33 cellular contexts compared by ENCODE assay signal in the genomic region with DNA sequence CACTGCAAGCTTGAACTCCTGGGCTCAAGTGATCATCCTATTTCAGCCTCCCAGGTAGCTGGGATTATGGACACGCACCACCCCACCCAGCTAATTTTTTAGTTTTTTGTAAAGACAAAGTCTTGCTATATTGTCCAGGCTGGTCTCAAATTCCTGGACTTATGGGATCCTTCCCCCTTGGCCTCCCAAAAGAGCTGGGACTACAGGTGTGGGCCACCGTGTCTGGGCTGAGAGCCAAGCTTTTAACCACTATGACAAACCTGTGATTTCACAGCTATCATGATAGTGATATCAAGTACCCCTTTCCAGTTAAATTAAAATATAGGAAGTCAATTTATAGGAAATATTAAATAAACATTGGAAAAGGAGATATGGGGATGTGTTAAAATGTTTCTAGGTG.
"Had no signal": no experiment of that assay in that cellular context is flagged by ENCODE, and none has a peak within 500 bp of the region (broad histone marks: within the 10 kb centered on the region; RNA-seq: fewer than 3 reads in every experiment).

No MANE protein-coding gene starts in this region.

- H3K27ac Mint-ChIP-seq: naive B cell; natural killer cell treated with Interleukin-12 subunit alpha and Interleukin-12 subunit beta and Interleukin-15 and Interleukin-18, amount 100 ng/mL, for 72 hours; nephron progenitor cell; progenitor cell of endocrine pancreas; stimulated activated memory B cell treated with anti-CD40 and anti-IgM and Interleukin-4, amounts not matched to agents 10 μg/mL and 1 μg/mL and 100 μg/mL, for 72 hours; stimulated activated naive CD8-positive, alpha-beta T cell treated with anti-CD3 and anti-CD28 coated beads, Interleukin-15, amount 100 ng/mL, for 72 hours; type B pancreatic cell had no signal

- H3K9me3 Mint-ChIP-seq: natural killer cell treated with Interleukin-12 subunit alpha and Interleukin-12 subunit beta and Interleukin-15 and Interleukin-18, amount 100 ng/mL, for 72 hours had no signal

- H3K36me3 Mint-ChIP-seq: naive B cell; natural killer cell treated with Interleukin-12 subunit alpha and Interleukin-12 subunit beta and Interleukin-15 and Interleukin-18, amount 100 ng/mL, for 72 hours; stimulated activated memory B cell treated with anti-CD40 and anti-IgM and Interleukin-4, amounts not matched to agents 10 μg/mL and 1 μg/mL and 100 μg/mL, for 72 hours; type B pancreatic cell had no signal

- H3K4me1 Mint-ChIP-seq: naive B cell; naive thymus-derived CD8-positive, alpha-beta T cell; neural crest cell; stimulated activated memory B cell treated with anti-CD40 and anti-IgM and Interleukin-4, amounts not matched to agents 10 μg/mL and 1 μg/mL and 100 μg/mL, for 72 hours had no signal

- H3K4me3 Mint-ChIP-seq: naive B cell; naive thymus-derived CD8-positive, alpha-beta T cell; natural killer cell treated with Interleukin-12 subunit alpha and Interleukin-12 subunit beta and Interleukin-15 and Interleukin-18, amount 100 ng/mL, for 72 hours; nephron progenitor cell; neural crest cell; stimulated activated memory B cell treated with anti-CD40 and anti-IgM and Interleukin-4, amounts not matched to agents 10 μg/mL and 1 μg/mL and 100 μg/mL, for 72 hours; stimulated activated naive CD8-positive, alpha-beta T cell treated with anti-CD3 and anti-CD28 coated beads, Interleukin-15, amount 100 ng/mL, for 72 hours; type B pancreatic cell had no signal

- H3K27ac ChIP-seq: neutrophil, ovary, parathyroid adenoma, psoas muscle, right lobe of liver, sigmoid colon, suprapubic skin, testis, tibial artery, transverse colon, upper lobe of right lung, uterus had no signal

- FAIRE-seq: small intestine had no signal

- DNase-seq: naive B cell; naive thymus-derived CD8-positive, alpha-beta T cell; nephron progenitor cell; nucleus accumbens; ovary; posterior cingulate gyrus; psoas muscle; right cardiac atrium; right lobe of liver; sigmoid colon; small intestine; stimulated activated CD4-positive, alpha-beta T cell treated with anti-CD3 and anti-CD28 coated beads, Interleukin-12 subunit alpha, Interleukin-12 subunit beta, amount 100 ng/mL, for 4 hours; stimulated activated CD4-positive, alpha-beta T cell treated with anti-CD3 and anti-CD28 coated beads, Interleukin-1b, Interleukin-23, amount 100 ng/mL, for 48 hours; stimulated activated CD4-positive, alpha-beta T cell treated with anti-CD3 and anti-CD28 coated beads, Interleukin-4, amount 100 ng/mL, for 1 hour; stimulated activated CD4-positive, alpha-beta T cell treated with anti-CD3 and anti-CD28 coated beads, Interleukin-4, amount 100 ng/mL, for 4 hours; stimulated activated CD8-positive, alpha-beta memory T cell treated with anti-CD3 and anti-CD28 coated beads, Interleukin-4, amount 100 ng/mL, for 48 hours; stimulated activated naive CD4-positive, alpha-beta T cell; stimulated activated naive CD8-positive, alpha-beta T cell treated with anti-CD3 and anti-CD28 coated beads, Interleukin-15, amount 100 ng/mL, for 72 hours; stimulated activated naive CD8-positive, alpha-beta T cell treated with anti-CD3 and anti-CD28 coated beads, Interleukin-15, Interleukin-2, amounts not matched to agents 100 U/mL and 50 U/mL, for 24 hours; substantia nigra; testis; tibial artery; transverse colon; upper lobe of right lung; uterus had no signal
